28 cellular contexts compared by ENCODE assay signal in genomic region chr6:164124986-164125385, GRCh38.
"Had no signal": no experiment of that assay in that cellular context is flagged by ENCODE, and none has a peak within 500 bp of the region (broad histone marks: within the 10 kb centered on the region; RNA-seq: fewer than 3 reads in every experiment).

No MANE protein-coding gene starts in this region.

- H3K36me3 ChIP-seq: brain microvascular endothelial cell, WERI-Rb-1 had no signal

- H3K4me2 ChIP-seq: PC-9 had no signal

- DNase-seq: activated CD4-positive, alpha-beta memory T cell treated with anti-CD3 and anti-CD28 coated beads, Interleukin-2, amount 10 ng/mL, durations not matched to agents 7 days and 5 days; activated CD4-positive, alpha-beta T cell treated with anti-CD3 and anti-CD28 coated beads for 1 hour; activated CD4-positive, alpha-beta T cell treated with anti-CD3 and anti-CD28 coated beads for 48 hours; activated CD4-positive, CD25-positive, alpha-beta regulatory T cell; activated CD8-positive, alpha-beta memory T cell treated with anti-CD3 and anti-CD28 coated beads for 24 hours; activated CD8-positive, alpha-beta memory T cell treated with anti-CD3 and anti-CD28 coated beads, Interleukin-2, amount 10 ng/mL, durations not matched to agents 7 days and 5 days; activated CD8-positive, alpha-beta memory T cell treated with anti-CD3 and anti-CD28 coated beads, Interleukin-2, amount 50 U/mL, for 48 hours; activated effector memory CD4-positive, alpha-beta T cell treated with Interleukin-2 at 50 U/mL for 16 hours; activated naive CD4-positive, alpha-beta T cell treated with anti-CD3 and anti-CD28 coated beads, Interleukin-2, amount 10 ng/mL, durations not matched to agents 7 days and 5 days; activated naive CD8-positive, alpha-beta T cell treated with anti-CD3 and anti-CD28 coated beads, Interleukin-2, amount 50 U/mL, for 24 hours; activated T-cell treated with anti-CD3 and anti-CD28 coated beads, Interleukin-2, amount 50 U/mL, for 48 hours; aorta; brain microvascular endothelial cell; central memory CD4-positive, alpha-beta T cell; NCI-H1105; NCI-H1417 treated with DMSO at 0.1 percent for 48 hours; NCI-H187 treated with DMSO at 0.1 percent for 48 hours; NCI-H2081; NCI-H510A; NCI-H526; NCI-H748 treated with DMSO at 0.1 percent for 48 hours; NK-92 treated with Interleukin-12 subunit alpha and Interleukin-12 subunit beta, amount 100 ng/mL, for 24 hours; PC-9; Right ventricle myocardium superior; SW 1271; T-helper 1 cell; T1000; WERI-Rb-1 had no signal

- H3K27me3 ChIP-seq: brain microvascular endothelial cell had no signal

- H3K4me3 ChIP-seq: PC-9 had no signal

- H3K27ac ChIP-seq: brain microvascular endothelial cell, PC-9, WERI-Rb-1 had no signal

- H2AFZ ChIP-seq: PC-9 had no signal
